In the genomic region with DNA sequence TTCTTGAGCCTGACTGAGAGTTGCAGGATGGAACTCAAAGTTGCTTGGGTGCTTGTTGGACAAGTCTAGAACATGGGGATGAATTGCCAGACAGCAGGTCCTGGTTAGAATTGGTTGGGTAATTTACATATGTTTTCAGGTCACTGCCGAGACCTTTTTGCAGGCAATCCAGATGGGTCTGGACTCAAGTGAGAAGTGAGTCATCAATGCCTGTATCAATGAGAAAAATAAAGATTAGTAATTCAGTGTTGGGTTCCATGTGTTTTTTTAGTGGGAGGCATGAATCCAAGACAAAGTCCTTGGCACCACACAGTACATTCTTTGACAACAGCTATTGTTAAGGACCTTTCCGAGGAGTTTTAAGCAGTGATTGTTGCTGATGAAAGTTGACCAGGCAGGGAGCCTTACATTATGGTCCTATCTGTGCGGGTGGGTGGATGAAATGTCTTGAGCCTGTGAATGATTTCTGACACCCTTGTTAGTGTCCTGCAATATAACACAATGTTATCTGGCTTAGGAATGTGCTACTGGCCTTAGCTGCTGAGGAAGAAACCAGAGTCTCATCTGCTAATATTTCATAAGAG, we compare ENCODE assay signal across 18 cellular contexts.
"Had no signal": no experiment of that assay in that cellular context is flagged by ENCODE, and none has a peak within 500 bp of the region (broad histone marks: within the 10 kb centered on the region; RNA-seq: fewer than 3 reads in every experiment).

No MANE protein-coding gene starts in this region.

- H3K9me3 ChIP-seq: body of pancreas had no signal

- DNase-seq: activated CD4-positive, alpha-beta T cell treated with anti-CD3 and anti-CD28 coated beads for 48 hours; activated CD4-positive, alpha-beta T cell treated with anti-CD3 and anti-CD28 coated beads, Interleukin-2, amount 50 U/mL, for 4 hours; activated CD4-positive, CD25-positive, alpha-beta regulatory T cell treated with anti-CD3 and anti-CD28 coated beads, Interleukin-2, amount 50 U/mL, for 72 hours; activated effector memory CD4-positive, alpha-beta T cell treated with anti-CD3 and anti-CD28 coated beads, Interleukin-2, amount 50 U/mL, for 16 hours; activated naive CD4-positive, alpha-beta T cell treated with anti-CD3 and anti-CD28 coated beads for 36 hours; activated T-cell treated with anti-CD3 and anti-CD28 coated beads, Interleukin-2, amount 50 U/mL, for 4 hours; Karpas-422; NCI-H1048; NCI-H1930; NCI-H2171; NCI-H2227 treated with DMSO at 0.1 percent for 48 hours; NCI-H526 treated with DMSO at 0.1 percent for 48 hours; NCI-H82; SIG-M5; T-helper 17 cell; T-helper 9 cell had no signal

- H3K27me3 ChIP-seq: body of pancreas had no signal

- H3K4me3 ChIP-seq: body of pancreas, K562 had no signal

- H3K27ac ChIP-seq: body of pancreas had no signal

- H3K4me1 ChIP-seq: body of pancreas had no signal
